In the genomic region with DNA sequence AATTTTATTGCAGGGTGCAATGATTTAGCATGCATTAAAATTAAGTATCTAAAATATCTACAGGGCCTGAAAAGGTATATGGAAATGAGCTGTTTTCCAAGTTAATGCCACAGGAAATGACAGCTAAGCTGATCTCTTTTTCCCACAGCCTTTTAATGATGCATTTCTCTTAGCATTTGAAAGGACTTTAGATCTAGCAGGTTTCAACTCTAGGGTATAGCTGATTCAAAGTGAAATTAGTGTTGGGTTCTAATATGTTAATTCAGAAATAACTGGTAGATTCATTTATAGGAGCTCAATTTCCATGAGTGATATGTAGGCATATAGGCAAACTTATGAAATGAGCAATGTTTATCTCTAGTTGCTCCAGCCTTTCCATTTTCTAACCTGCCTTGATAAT, we compare ENCODE assay signal across 21 cellular contexts.
DNase-seq lines count a peak whose midpoint lies in the region; ATAC-seq lines count a peak whose summit lies in the region.
"Had no signal": no experiment of that assay in that cellular context is flagged by ENCODE, and none has a peak within 500 bp of the region (broad histone marks: within the 10 kb centered on the region; RNA-seq: fewer than 3 reads in every experiment).

No MANE protein-coding gene starts in this region.

- H3K9ac ChIP-seq in HUES48 (ENCODE audit: low read depth, low read length), result no peak overlapping the region

- H3K36me3 Mint-ChIP-seq in activated CD4-positive, alpha-beta memory T cell treated with anti-CD3 and anti-CD28 coated beads for 36 hours, result no peaks in the 10 kb centered on the region
- peaks cover 3% of the 10 kb centered on the region for H3K36me3 Mint-ChIP-seq in activated CD4-positive, alpha-beta memory T cell treated with anti-CD3 and anti-CD28 coated beads, Interleukin-2, amount 10 ng/mL, durations not matched to agents 7 days and 5 days (ENCODE audit: low read depth)
- H3K36me3 Mint-ChIP-seq in activated naive CD8-positive, alpha-beta T cell treated with anti-CD3 and anti-CD28 coated beads, Interleukin-2, amount 50 U/mL, for 24 hours (ENCODE audit: low read depth), result peaks cover 4% of the 10 kb centered on the region
- H3K36me3 Mint-ChIP-seq: brain, IgD-negative memory B cell had no signal

- intact Hi-C loops in activated CD4-positive, alpha-beta memory T cell treated with anti-CD3 and anti-CD28 coated beads for 36 hours (cut with micrococcal nuclease), result loop anchor here (1.0 to 5.0 kb wide), 2 partner anchors 81 to 293 kb away; no protein-coding TSS in a partner anchor

- H3K27me3 Mint-ChIP-seq in activated CD4-positive, alpha-beta memory T cell treated with anti-CD3 and anti-CD28 coated beads for 36 hours, result no peaks in the 10 kb centered on the region
- H3K27me3 Mint-ChIP-seq in activated CD4-positive, alpha-beta memory T cell treated with anti-CD3 and anti-CD28 coated beads, Interleukin-2, amount 10 ng/mL, durations not matched to agents 7 days and 5 days, result no peaks in the 10 kb centered on the region
- H3K27me3 Mint-ChIP-seq in activated naive CD8-positive, alpha-beta T cell treated with anti-CD3 and anti-CD28 coated beads, Interleukin-2, amount 50 U/mL, for 24 hours, result no peaks in the 10 kb centered on the region
- H3K27me3 Mint-ChIP-seq: activated B cell treated with CpG ODN at 0.5 μM for 24 hours, brain, IgD-negative memory B cell had no signal

- CTCF ChIA-PET in activated CD4-positive, alpha-beta memory T cell treated with anti-CD3 and anti-CD28 coated beads for 36 hours (lab: Charles Lee), result interaction anchor here (0.8 kb wide), 1 partner anchor 10 kb away, joined by 3 read pairs; no protein-coding TSS in a partner anchor
- CTCF ChIA-PET in activated CD4-positive, alpha-beta memory T cell treated with anti-CD3 and anti-CD28 coated beads, Interleukin-2, amount 10 ng/mL, durations not matched to agents 7 days and 5 days (lab: Charles Lee), result no interaction called here

- H3K4me3 ChIP-seq in HUES48 (ENCODE audit: low read depth, low read length), result no peak overlapping the region
- H3K4me3 ChIP-seq: skin epidermis had no signal

- no peaks in the 10 kb centered on the region for H3K27me3 ChIP-seq in HUES48 (ENCODE audit: control insufficient read depth, insufficient read depth, low read length)

- POLR2A ChIA-PET in activated CD4-positive, alpha-beta memory T cell treated with anti-CD3 and anti-CD28 coated beads for 36 hours (lab: Charles Lee), result interaction anchor here (1.2 to 2.0 kb wide), 2 partner anchors 10 to 82 kb away, joined by 4 to 6 read pairs; no protein-coding TSS in a partner anchor
- POLR2A ChIA-PET in activated CD4-positive, alpha-beta memory T cell treated with anti-CD3 and anti-CD28 coated beads, Interleukin-2, amount 10 ng/mL, durations not matched to agents 7 days and 5 days (lab: Charles Lee), result no interaction called here

- H3K4me1 Mint-ChIP-seq in activated CD4-positive, alpha-beta memory T cell treated with anti-CD3 and anti-CD28 coated beads for 36 hours (ENCODE audit: low read depth), result peaks cover 21% of the 10 kb centered on the region
- peaks cover 11% of the 10 kb centered on the region for H3K4me1 Mint-ChIP-seq in activated CD4-positive, alpha-beta memory T cell treated with anti-CD3 and anti-CD28 coated beads, Interleukin-2, amount 10 ng/mL, durations not matched to agents 7 days and 5 days
- peaks cover 29% of the 10 kb centered on the region for H3K4me1 Mint-ChIP-seq in activated naive CD8-positive, alpha-beta T cell treated with anti-CD3 and anti-CD28 coated beads, Interleukin-2, amount 50 U/mL, for 24 hours
- H3K4me1 Mint-ChIP-seq: activated B cell treated with CpG ODN at 0.5 μM for 24 hours had no signal

- no peak overlapping the region for H3K4me3 Mint-ChIP-seq in activated CD4-positive, alpha-beta memory T cell treated with anti-CD3 and anti-CD28 coated beads for 36 hours
- H3K4me3 Mint-ChIP-seq in activated CD4-positive, alpha-beta memory T cell treated with anti-CD3 and anti-CD28 coated beads, Interleukin-2, amount 10 ng/mL, durations not matched to agents 7 days and 5 days, result no peak overlapping the region
- H3K4me3 Mint-ChIP-seq in activated naive CD8-positive, alpha-beta T cell treated with anti-CD3 and anti-CD28 coated beads, Interleukin-2, amount 50 U/mL, for 24 hours, result peak overlapping the region; percentile 18
- H3K4me3 Mint-ChIP-seq: activated B cell treated with CpG ODN at 0.5 μM for 24 hours; brain; IgD-negative memory B cell; natural killer cell treated with Interleukin-12 subunit alpha and Interleukin-12 subunit beta and Interleukin-15 and Interleukin-18, amount 100 ng/mL, for 72 hours had no signal

- H3K36me3 ChIP-seq in HUES48 (ENCODE audit: control insufficient read depth, insufficient read depth, low read length), result no peaks in the 10 kb centered on the region

- peak; percentile 89 for ATAC-seq in activated naive CD8-positive, alpha-beta T cell treated with anti-CD3 and anti-CD28 coated beads, Interleukin-2, amount 50 U/mL, for 24 hours
- ATAC-seq in GM21360 (IDR thresholded peaks at IDR 0.05; ENCODE audit: unreplicated experiment) (no peak), HG03095 (IDR thresholded peaks at IDR 0.05; ENCODE audit: unreplicated experiment) (no peak), HG02870 (IDR thresholded peaks at IDR 0.05; ENCODE audit: unreplicated experiment) (no peak)
- ATAC-seq: natural killer cell treated with Interleukin-12 subunit alpha and Interleukin-12 subunit beta and Interleukin-15 and Interleukin-18, amount 100 ng/mL, for 72 hours had no signal

- H3K9me3 Mint-ChIP-seq in activated CD4-positive, alpha-beta memory T cell treated with anti-CD3 and anti-CD28 coated beads for 36 hours, result no peaks in the 10 kb centered on the region
- peaks cover 6% of the 10 kb centered on the region for H3K9me3 Mint-ChIP-seq in activated CD4-positive, alpha-beta memory T cell treated with anti-CD3 and anti-CD28 coated beads, Interleukin-2, amount 10 ng/mL, durations not matched to agents 7 days and 5 days
- peaks cover 19% of the 10 kb centered on the region for H3K9me3 Mint-ChIP-seq in activated naive CD8-positive, alpha-beta T cell treated with anti-CD3 and anti-CD28 coated beads, Interleukin-2, amount 50 U/mL, for 24 hours
- H3K9me3 Mint-ChIP-seq: activated B cell treated with CpG ODN at 0.5 μM for 24 hours; brain; natural killer cell treated with Interleukin-12 subunit alpha and Interleukin-12 subunit beta and Interleukin-15 and Interleukin-18, amount 100 ng/mL, for 72 hours had no signal

- peaks cover 41% of the 10 kb centered on the region for H3K4me1 ChIP-seq in HUES48 (ENCODE audit: control insufficient read depth, insufficient read depth, low read length)

- no peak for DNase-seq in activated CD4-positive, alpha-beta memory T cell treated with anti-CD3 and anti-CD28 coated beads for 36 hours
- no peak for DNase-seq in activated CD4-positive, alpha-beta memory T cell treated with anti-CD3 and anti-CD28 coated beads, Interleukin-2, amount 10 ng/mL, durations not matched to agents 7 days and 5 days
- DNase-seq in activated naive CD8-positive, alpha-beta T cell treated with anti-CD3 and anti-CD28 coated beads, Interleukin-2, amount 50 U/mL, for 24 hours, result no peak
- DNase-seq in lung microvascular endothelial cell (ENCODE audit: low read depth in 2 of 2), result peak; percentile 17 to 52
- DNase-seq: activated B cell treated with CpG ODN at 0.5 μM for 24 hours; DMS53; effector memory CD4-positive, alpha-beta T cell; GDM1; GOT3; NCI-H1105 treated with DMSO at 0.1 percent for 48 hours; NCI-H2029 treated with DMSO at 0.1 percent for 48 hours; NCI-H2227 treated with DMSO at 0.1 percent for 48 hours; T1000 had no signal

- peak overlapping the region; percentile 5 for H3K27ac Mint-ChIP-seq in activated CD4-positive, alpha-beta memory T cell treated with anti-CD3 and anti-CD28 coated beads for 36 hours
- H3K27ac Mint-ChIP-seq in activated CD4-positive, alpha-beta memory T cell treated with anti-CD3 and anti-CD28 coated beads, Interleukin-2, amount 10 ng/mL, durations not matched to agents 7 days and 5 days, result no peak overlapping the region
- peak overlapping the region; percentile 73 for H3K27ac Mint-ChIP-seq in activated naive CD8-positive, alpha-beta T cell treated with anti-CD3 and anti-CD28 coated beads, Interleukin-2, amount 50 U/mL, for 24 hours
- H3K27ac Mint-ChIP-seq: activated B cell treated with CpG ODN at 0.5 μM for 24 hours; brain; IgD-negative memory B cell; natural killer cell treated with Interleukin-12 subunit alpha and Interleukin-12 subunit beta and Interleukin-15 and Interleukin-18, amount 100 ng/mL, for 72 hours had no signal

- peak overlapping the region; percentile 96 for H3K27ac ChIP-seq in HUES48 (ENCODE audit: low read depth, low read length)
- H3K27ac ChIP-seq: skin epidermis had no signal

- H3K9me3 ChIP-seq in HUES48 (ENCODE audit: control insufficient read depth, insufficient read depth, low read length), result no peaks in the 10 kb centered on the region

Comparison
In these comparisons a context has a peak if more than half of its experiments do, and no peak if none do; other contexts are left out.
1. DNase-seq: peak in lung microvascular endothelial cell (2 of 2); none in activated CD4-positive, alpha-beta memory T cell treated with anti-CD3 and anti-CD28 coated beads for 36 hours (single experiment), activated CD4-positive, alpha-beta memory T cell treated with anti-CD3 and anti-CD28 coated beads, Interleukin-2, amount 10 ng/mL, durations not matched to agents 7 days and 5 days (single experiment) and activated naive CD8-positive, alpha-beta T cell treated with anti-CD3 and anti-CD28 coated beads, Interleukin-2, amount 50 U/mL, for 24 hours (single experiment).